6 cellular contexts compared by ENCODE assay signal in genomic region chr12:128057586-128057985, GRCh38.
"Had no signal": no experiment of that assay in that cellular context is flagged by ENCODE, and none has a peak within 500 bp of the region (broad histone marks: within the 10 kb centered on the region; RNA-seq: fewer than 3 reads in every experiment).

No MANE protein-coding gene starts in this region.

- H3K4me3 ChIP-seq: GM23338 had no signal

- ATAC-seq: GM23338, HepG2 had no signal

- H3K27ac ChIP-seq: HL-60 had no signal

- DNase-seq: H9, HCEC 1CT, KG1 had no signal

- H3K4me2 ChIP-seq: GM23338 had no signal

- H2AFZ ChIP-seq: GM23338 had no signal
